Comparison of ENCODE assay signal across 8 cellular contexts in the genomic region with DNA sequence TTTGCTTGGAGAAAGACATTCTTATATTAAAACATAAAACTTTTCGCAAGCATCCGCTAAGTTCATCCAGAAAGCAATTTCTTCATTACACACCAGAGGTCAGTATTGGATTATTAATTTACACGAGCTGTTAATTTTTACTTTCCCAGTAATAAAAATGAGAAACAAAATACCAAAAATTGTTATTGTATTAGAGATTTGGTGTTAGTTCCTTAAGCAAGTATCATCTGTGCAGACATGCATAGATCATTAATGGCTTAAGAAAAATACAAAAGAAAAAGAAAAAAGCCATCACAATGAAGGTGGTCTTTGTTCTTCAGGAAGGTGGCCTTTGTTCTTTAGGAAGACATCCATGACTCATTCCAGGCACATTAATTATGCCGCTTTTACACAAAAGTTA. TPM values are rescaled to one million over a fixed set of nuclear protein-coding genes. Genes with fewer than 3 reads are reported as not detected.
DNase-seq lines count a peak whose midpoint lies in the region; ATAC-seq, FAIRE-seq and TF ChIP-seq lines count a peak whose summit lies in the region.

No MANE protein-coding gene starts in this region.

- H3K9me3 ChIP-seq in OCI-LY1 (ENCODE audit: low read length) (no peaks in the 10 kb centered on the region), small intestine (ENCODE audit: control insufficient read depth, low read depth) (no peaks in the 10 kb centered on the region)

- H3K27me3 ChIP-seq in OCI-LY1 (ENCODE audit: insufficient read depth, low read length) (no peaks in the 10 kb centered on the region), small intestine (ENCODE audit: control insufficient read depth in 2 of 2, insufficient read depth in 2 of 2, low read length in 2 of 2) (no peaks in the 10 kb centered on the region)

- no peaks in the 10 kb centered on the region for H3F3A ChIP-seq in OCI-LY1 (ENCODE audit: insufficient read depth, low read length)

- H3K4me3 ChIP-seq in OCI-LY1 (ENCODE audit: low read depth, low read length, poor library complexity, severe bottlenecking) (no peak overlapping the region), small intestine (ENCODE audit: low read depth in 1 of 2, low read length in 2 of 2) (no peak overlapping the region)

- H3K9me2 ChIP-seq in OCI-LY1 (ENCODE audit: low read depth, low read length), result no peaks in the 10 kb centered on the region

- no peak overlapping the region for H3K9ac ChIP-seq in OCI-LY1 (ENCODE audit: low read length)

- no peak overlapping the region for H3K27ac ChIP-seq in OCI-LY1 (ENCODE audit: low read depth, low read length, poor library complexity, severe bottlenecking)
- H3K27ac ChIP-seq in small intestine (ENCODE audit: low read depth in 1 of 2, low read length in 1 of 2), result no peak overlapping the region

- no peaks in the 10 kb centered on the region for H3K36me3 ChIP-seq in OCI-LY1 (ENCODE audit: insufficient read depth, low read length)
- no peaks in the 10 kb centered on the region for H3K36me3 ChIP-seq in small intestine (ENCODE audit: control insufficient read depth in 2 of 2, insufficient read depth in 2 of 2, low read length in 2 of 2)

- H3K4me2 ChIP-seq in OCI-LY1 (ENCODE audit: low read length), result no peak overlapping the region

- no peaks in the 10 kb centered on the region for H4K20me1 ChIP-seq in OCI-LY1 (ENCODE audit: insufficient read depth, low read length)

- no peak for ATAC-seq in HG03432 (IDR thresholded peaks at IDR 0.05; ENCODE audit: unreplicated experiment)
- no peak for ATAC-seq in HG02852 (IDR thresholded peaks at IDR 0.05; ENCODE audit: unreplicated experiment)
- ATAC-seq in HG03354 (IDR thresholded peaks at IDR 0.05; ENCODE audit: poor library complexity, severe bottlenecking, unreplicated experiment), result no peak

- no peaks in the 10 kb centered on the region for H3K79me2 ChIP-seq in OCI-LY1 (ENCODE audit: insufficient read depth, low read length)

- peak; percentile 94 for FAIRE-seq in small intestine (lab: Jason Lieb, UNC)

- 11 to 33% (median 19%) methylated on average over 4 of the region's 4 CpGs for WGBS in small intestine, 3 donors

- TF ChIP-seq CTCF in OCI-LY1 (IDR thresholded peaks at IDR 0.05; ENCODE audit: low read length), result peak; percentile 60

- no peak overlapping the region for H2AFZ ChIP-seq in OCI-LY1 (ENCODE audit: low read length)

- peak; percentile 21 for DNase-seq in NCI-H1092 treated with DMSO at 0.1 percent for 48 hours (lab: John Stamatoyannopoulos, UW)
- DNase-seq in NCI-H1092 (lab: John Stamatoyannopoulos, UW), result no peak
- DNase-seq in fibroblast of gingiva (ENCODE audit: low read depth), result peak; percentile 9
- DNase-seq in small intestine, result peak; percentile 19

- H3K4me1 ChIP-seq in OCI-LY1 (ENCODE audit: insufficient read depth, low read length, severe bottlenecking) (no peaks in the 10 kb centered on the region), small intestine (ENCODE audit: control insufficient read depth in 2 of 2, insufficient read depth in 1 of 2, low read depth in 1 of 2, low read length in 1 of 2) (no peaks in the 10 kb centered on the region)

RNA-seq across cellular contexts. Expression of a gene that starts 53.6 kb away (rescaled TPM):
- 10 to 100 TPM; 22.8 to 37.8 (median 26.2) TPM for polyA plus RNA-seq in small intestine
